ENCODE assay signal across 11 cellular contexts in genomic region chr5:159581502-159582249, GRCh38.
DNase-seq lines count a peak whose midpoint lies in the region; ATAC-seq and TF ChIP-seq lines count a peak whose summit lies in the region.
"Had no signal": no experiment of that assay in that cellular context is flagged by ENCODE, and none has a peak within 500 bp of the region (broad histone marks: within the 10 kb centered on the region; RNA-seq: fewer than 3 reads in every experiment).

No MANE protein-coding gene starts in this region.

- TF ChIP-seq EP300 in SK-N-SH (IDR thresholded peaks at IDR 0.05; ENCODE audit: borderline replicate concordance in 1 of 2, low read depth in 1 of 2, low read length in 1 of 2), result peak in 1 of 2 experiments; percentile 82; a peak in 2 of 4 replicates
- no peak for TF ChIP-seq EP300 in stomach (IDR thresholded peaks at IDR 0.05)

- H3K27ac ChIP-seq in SK-N-SH (ENCODE audit: low read depth in 2 of 2, low read length in 1 of 2), result peak overlapping the region in 1 of 2 experiments; percentile 54; a peak in 2 of 4 replicates
- H3K27ac ChIP-seq in stomach, result no peak overlapping the region
- H3K27ac ChIP-seq: SK-N-MC had no signal

- no peak overlapping the region for H3K9ac ChIP-seq in SK-N-SH

- H3K4me3 Mint-ChIP-seq in HFFc6, result no peak overlapping the region
- H3K4me3 Mint-ChIP-seq: activated naive CD8-positive, alpha-beta T cell treated with anti-CD3 and anti-CD28 coated beads, Interleukin-2, amount 10 ng/mL, durations not matched to agents 7 days and 5 days had no signal

- H2AFZ ChIP-seq in SK-N-SH (ENCODE audit: low read depth), result no peak overlapping the region

- no peak overlapping the region for H3K4me3 ChIP-seq in SK-N-SH (ENCODE audit: low read depth in 2 of 2, low read length in 1 of 2)
- no peak overlapping the region for H3K4me3 ChIP-seq in stomach
- H3K4me3 ChIP-seq: SK-N-MC had no signal

- H3K27me3 Mint-ChIP-seq in HFFc6 (ENCODE audit: insufficient read depth), result peaks cover 11% of the 10 kb centered on the region

- no peak; the same call in 1 of the 2 replicates for TF ChIP-seq CTCF in HFFc6 (IDR thresholded peaks at IDR 0.05)
- TF ChIP-seq CTCF in SK-N-SH (IDR thresholded peaks at IDR 0.05), result peak; percentile 45
- TF ChIP-seq CTCF in stomach (IDR thresholded peaks at IDR 0.05), result no peak

- H3K9me3 Mint-ChIP-seq in HFFc6, result no peaks in the 10 kb centered on the region

- peaks cover 18% of the 10 kb centered on the region for H3F3A ChIP-seq in SK-N-SH (replicated peaks; ENCODE audit: insufficient read depth)

- DNase-seq in Ammon's horn (ENCODE audit: low spot score) (peak; percentile 16), HFFc6 (peak; percentile 48), SK-N-SH (no peak), iris pigment epithelial cell (ENCODE audit: low read depth) (peak; percentile 90), dermis blood vessel endothelial cell (no peak), NCI-H187 (lab: John Stamatoyannopoulos, UW) (no peak), stomach (no peak)
- DNase-seq: activated naive CD8-positive, alpha-beta T cell treated with anti-CD3 and anti-CD28 coated beads, Interleukin-2, amount 10 ng/mL, durations not matched to agents 7 days and 5 days; stimulated activated CD4-positive, alpha-beta T cell treated with anti-CD3 and anti-CD28 coated beads, Interleukin-2, amount 100 ng/mL, for 24 hours had no signal

- no peaks in the 10 kb centered on the region for H4K20me1 ChIP-seq in SK-N-SH (ENCODE audit: insufficient read depth)

- H3K36me3 Mint-ChIP-seq in HFFc6 (ENCODE audit: low read depth), result no peaks in the 10 kb centered on the region
- H3K36me3 Mint-ChIP-seq: activated naive CD8-positive, alpha-beta T cell treated with anti-CD3 and anti-CD28 coated beads, Interleukin-2, amount 10 ng/mL, durations not matched to agents 7 days and 5 days had no signal

- H3K27me3 ChIP-seq in SK-N-SH (ENCODE audit: insufficient read depth) (no peaks in the 10 kb centered on the region), stomach (no peaks in the 10 kb centered on the region)

- H3K36me3 ChIP-seq in SK-N-SH (replicated peaks in 1 of 2; ENCODE audit: control insufficient read depth in 1 of 2, insufficient read depth in 2 of 2, low read length in 1 of 2), result no peaks in the 10 kb centered on the region
- H3K36me3 ChIP-seq in stomach, result no peaks in the 10 kb centered on the region

- POLR2A ChIA-PET in SK-N-SH (lab: Yijun Ruan, JAX), result no interaction called here

- CTCF ChIA-PET in SK-N-SH (lab: Yijun Ruan, JAX), result interaction anchor here (1.6 kb wide), 1 partner anchor 370 kb away, joined by 5 read pairs; no protein-coding TSS in a partner anchor

- 14% methylated on average over 7 of the region's 7 CpGs for WGBS in SK-N-SH (ENCODE audit: low lambda C conversion rate)
- 36 to 52% (median 48%) methylated on average over 7 of the region's 7 CpGs for WGBS in stomach, 5 donors

- no peak for TF ChIP-seq POLR2A in stomach (IDR thresholded peaks at IDR 0.05)

- no peaks in the 10 kb centered on the region for H3K79me2 ChIP-seq in SK-N-SH (ENCODE audit: insufficient read depth)

- H3K9me3 ChIP-seq in SK-N-SH, result no peaks in the 10 kb centered on the region
- no peaks in the 10 kb centered on the region for H3K9me3 ChIP-seq in stomach

- peaks cover 9% of the 10 kb centered on the region; the same call in 1 of the 2 replicates for H3K4me1 Mint-ChIP-seq in HFFc6 (ENCODE audit: low read depth)
- H3K4me1 Mint-ChIP-seq: activated naive CD8-positive, alpha-beta T cell treated with anti-CD3 and anti-CD28 coated beads, Interleukin-2, amount 10 ng/mL, durations not matched to agents 7 days and 5 days had no signal

- H3K9me2 ChIP-seq in SK-N-SH, result no peaks in the 10 kb centered on the region

- intact Hi-C loops in stomach (cut with DNase I; ENCODE audit: low total_unique reads), result no loop called here

- TF ChIP-seq RAD21 in SK-N-SH (IDR thresholded peaks at IDR 0.05; ENCODE audit: low read length), result no peak

- H3K4me1 ChIP-seq in SK-N-SH (ENCODE audit: control insufficient read depth in 1 of 2, insufficient read depth in 2 of 2, low read depth in 1 of 2, low read length in 1 of 2) (peaks cover 0 to 13% of the 10 kb centered on the region in 2 experiments; a peak in 1 of 4 replicates), stomach (peaks cover 0 to 8% (median 0%) of the 10 kb centered on the region in 4 donors)

- H3K27ac Mint-ChIP-seq in HFFc6, result no peak overlapping the region
- H3K27ac Mint-ChIP-seq: activated naive CD8-positive, alpha-beta T cell treated with anti-CD3 and anti-CD28 coated beads, Interleukin-2, amount 10 ng/mL, durations not matched to agents 7 days and 5 days had no signal

- ATAC-seq in GM21786 (IDR thresholded peaks at IDR 0.05; ENCODE audit: unreplicated experiment), result no peak

- H3K4me2 ChIP-seq in SK-N-SH, result no peak overlapping the region; the same call in 1 of the 2 replicates

TF ChIP-seq in SK-N-SH, 30 proteins besides CTCF, POLR2A, EP300 and RAD21 (continues in another document):
- TF ChIP-seq USF2 (IDR thresholded peaks at IDR 0.05; ENCODE audit: borderline replicate concordance, low read depth, low read length) (no peak), TCF12 (IDR thresholded peaks at IDR 0.05) (peak; percentile 87), JUND (IDR thresholded peaks at IDR 0.05) (peak; percentile 81), RXRA (IDR thresholded peaks at IDR 0.05; ENCODE audit: borderline replicate concordance, low read depth) (peak; percentile 58; the same call in 1 of the 2 replicates), CHD2 (IDR thresholded peaks at IDR 0.05; ENCODE audit: low read length, partially characterized antibody) (no peak), SMC3 (IDR thresholded peaks at IDR 0.05; ENCODE audit: low read depth, low read length) (peak; percentile 3; the same call in 1 of the 2 replicates), EZH2phosphoT487 (IDR thresholded peaks at IDR 0.05; ENCODE audit: borderline replicate concordance, low read depth) (no peak), NFIC (IDR thresholded peaks at IDR 0.05; ENCODE audit: borderline replicate concordance) (peak; percentile 93), PBX3 (IDR thresholded peaks at IDR 0.05) (peak; percentile 90), FOSL2 (IDR thresholded peaks at IDR 0.05; ENCODE audit: borderline replicate concordance, low read depth) (peak; percentile 86; the same call in 1 of the 2 replicates), POLR2AphosphoS5 (IDR thresholded peaks at IDR 0.05; ENCODE audit: low read depth, low read length) (peak; percentile 29; the same call in 1 of the 2 replicates), MAX (IDR thresholded peaks at IDR 0.05; ENCODE audit: low read depth) (peak; percentile 62; the same call in 1 of the 2 replicates), MEF2A (IDR thresholded peaks at IDR 0.05; ENCODE audit: borderline replicate concordance, low read depth) (0 out of 2 replicates have a peak, but pooled peaks have one; percentile 28), ZBTB33 (IDR thresholded peaks at IDR 0.05; ENCODE audit: borderline replicate concordance, low read depth) (no peak), TAF1 (IDR thresholded peaks at IDR 0.05; ENCODE audit: borderline replicate concordance, low read depth, low read length) (no peak)

Comparison
In these comparisons a context has a peak if more than half of its experiments do, and no peak if none do; other contexts are left out.
1. DNase-seq: peak in Ammon's horn (single experiment), HFFc6 (single experiment) and iris pigment epithelial cell (single experiment); none in SK-N-SH (single experiment), dermis blood vessel endothelial cell (single experiment), NCI-H187 (0 of 2) and stomach (single experiment).